In genomic region chr10:27223964-27224363, GRCh38 we compare ENCODE assay signal across 1 cellular context.
TF ChIP-seq lines count a peak whose summit lies in the region.

No MANE protein-coding gene starts in this region.

TF ChIP-seq in HepG2, 621 proteins besides CTCF, POLR2A, EP300 and RAD21 (continued from another document):
- no peak for TF ChIP-seq THAP7 (CRISPR knock-in tag; IDR thresholded peaks at IDR 0.05)
- no peak for TF ChIP-seq NFKBIZ (CRISPR knock-in tag; IDR thresholded peaks at IDR 0.05)
- TF ChIP-seq ZNF121 (CRISPR knock-in tag; IDR thresholded peaks at IDR 0.05), result peak; percentile 76; the same call in 1 of the 2 replicates
- TF ChIP-seq ZNF724P (CRISPR knock-in tag; IDR thresholded peaks at IDR 0.05; ENCODE audit: borderline replicate concordance), result no peak
- no peak for TF ChIP-seq CCDC6 (CRISPR knock-in tag; IDR thresholded peaks at IDR 0.05)
- TF ChIP-seq ATF2 (CRISPR knock-in tag; IDR thresholded peaks at IDR 0.05), result no peak
- no peak for TF ChIP-seq HMGXB4 (CRISPR knock-in tag; IDR thresholded peaks at IDR 0.05; ENCODE audit: borderline replicate concordance in 1 of 2, low read depth in 1 of 2)
- TF ChIP-seq KLF15 (CRISPR knock-in tag; IDR thresholded peaks at IDR 0.05; ENCODE audit: borderline replicate concordance), result no peak
- no peak for TF ChIP-seq FOXO4 (CRISPR knock-in tag; conservative IDR thresholded peaks at IDR 0.05)
TF ChIP-seq in HepG2: peak in this region for 4.
